Comparison of ENCODE assay signal across 21 cellular contexts in genomic region chr1:147247656-147248238, GRCh38. TPM values are rescaled to one million over a fixed set of nuclear protein-coding genes. Genes with fewer than 3 reads are reported as not detected.
DNase-seq lines count a peak whose midpoint lies in the region; TF ChIP-seq lines count a peak whose summit lies in the region.
"Had no signal": no experiment of that assay in that cellular context is flagged by ENCODE, and none has a peak within 500 bp of the region (broad histone marks: within the 10 kb centered on the region; RNA-seq: fewer than 3 reads in every experiment).

No MANE protein-coding gene starts in this region.

- H3K4me1 Mint-ChIP-seq in neural crest cell (peaks cover 51% of the 10 kb centered on the region), type B pancreatic cell (ENCODE audit: unreplicated experiment) (peaks cover 30% of the 10 kb centered on the region)

- peak overlapping the region in 4 of 10 experiments; percentile 7 to 36 (median 19); a peak in 2 of 20 replicates for H3K4me3 ChIP-seq in BLaER1 treated with 17β-estradiol and CSF1 and Interleukin-3, amounts not matched to agents 10 nM and 100 nM
- H3K4me3 ChIP-seq in MM.1S (ENCODE audit: low read length) (no peak overlapping the region), uterus (no peak overlapping the region)
- H3K4me3 ChIP-seq: GM23248, testis had no signal

- H3K27me3 Mint-ChIP-seq in neural crest cell (ENCODE audit: low read depth) (no peaks in the 10 kb centered on the region), type B pancreatic cell (no peaks in the 10 kb centered on the region)
- H3K27me3 Mint-ChIP-seq: activated naive CD8-positive, alpha-beta T cell treated with anti-CD3 and anti-CD28 coated beads, Interleukin-2, amount 10 ng/mL, durations not matched to agents 7 days and 5 days; CD4-positive, alpha-beta memory T cell; central memory CD8-positive, alpha-beta T cell; T-helper 17 cell had no signal

- TF ChIP-seq POLR2A in uterus (IDR thresholded peaks at IDR 0.05): no peak

- H3K27ac Mint-ChIP-seq in neural crest cell (ENCODE audit: unreplicated experiment): no peak overlapping the region
- H3K27ac Mint-ChIP-seq in type B pancreatic cell: no peak overlapping the region
- H3K27ac Mint-ChIP-seq: activated T-cell treated with anti-CD3 and anti-CD28 coated beads, Interleukin-2, amount 50 U/mL, for 72 hours; T-helper 17 cell had no signal

- no peaks in the 10 kb centered on the region for H3K27me3 ChIP-seq in BLaER1 treated with 17β-estradiol and CSF1 and Interleukin-3, amounts not matched to agents 10 nM and 100 nM
- no peaks in the 10 kb centered on the region for H3K27me3 ChIP-seq in MM.1S (replicated peaks; ENCODE audit: insufficient read depth, low read length)
- H3K27me3 ChIP-seq in uterus: no peaks in the 10 kb centered on the region
- H3K27me3 ChIP-seq: testis had no signal

- peaks cover 0 to 36% (median 21%) of the 10 kb centered on the region in 11 experiments; a peak in 14 of 22 replicates for H3K9me3 ChIP-seq in BLaER1 treated with 17β-estradiol and CSF1 and Interleukin-3, amounts not matched to agents 10 nM and 100 nM (replicated peaks in 1 of 11)
- no peaks in the 10 kb centered on the region for H3K9me3 ChIP-seq in MM.1S (replicated peaks; ENCODE audit: insufficient read depth, low read length)
- H3K9me3 ChIP-seq in uterus: no peaks in the 10 kb centered on the region
- H3K9me3 ChIP-seq: testis had no signal

- peaks cover 34 to 54% (median 47%) of the 10 kb centered on the region in 10 experiments for H3K4me1 ChIP-seq in BLaER1 treated with 17β-estradiol and CSF1 and Interleukin-3, amounts not matched to agents 10 nM and 100 nM
- H3K4me1 ChIP-seq in MM.1S (ENCODE audit: low read length) (peaks cover 28% of the 10 kb centered on the region), uterus (no peaks in the 10 kb centered on the region)
- H3K4me1 ChIP-seq: testis had no signal

- 0 out of 22 replicates have a peak overlapping the region, but pooled peaks of 2 of the 11 experiments have one; percentile 47 to 54 for H3K9ac ChIP-seq in BLaER1 treated with 17β-estradiol and CSF1 and Interleukin-3, amounts not matched to agents 10 nM and 100 nM
- no peak overlapping the region for H3K9ac ChIP-seq in MM.1S (ENCODE audit: low read length)
- H3K9ac ChIP-seq: GM23248 had no signal

- H3K4me2 ChIP-seq in BLaER1 treated with 17β-estradiol and CSF1 and Interleukin-3, amounts not matched to agents 10 nM and 100 nM: peak overlapping the region; percentile 60 to 99 (median 81)
- H3K4me2 ChIP-seq in MM.1S (ENCODE audit: low read depth, low read length): peak overlapping the region; percentile 26; the same call in 1 of the 2 replicates

- H3K36me3 Mint-ChIP-seq in neural crest cell (ENCODE audit: low read depth) (peaks cover 6% of the 10 kb centered on the region), type B pancreatic cell (peaks cover 5% of the 10 kb centered on the region)

- H3K36me3 ChIP-seq in BLaER1 treated with 17β-estradiol and CSF1 and Interleukin-3, amounts not matched to agents 10 nM and 100 nM: peaks cover 4 to 57% (median 33%) of the 10 kb centered on the region in 11 experiments; a peak in 21 of 22 replicates
- H3K36me3 ChIP-seq in MM.1S (replicated peaks; ENCODE audit: insufficient read depth, low read length): no peaks in the 10 kb centered on the region
- no peaks in the 10 kb centered on the region for H3K36me3 ChIP-seq in uterus

- DNase-seq in MM.1S: no peak
- DNase-seq in astrocyte of the hippocampus (ENCODE audit: low read depth, low spot score): peak; percentile 19
- DNase-seq in neural crest cell (ENCODE audit: low read depth, low spot score): no peak
- no peak for DNase-seq in uterus
- DNase-seq in type B pancreatic cell (ENCODE audit: extremely low spot score, unreplicated experiment): no peak
- DNase-seq in NCI-H146 (lab: John Stamatoyannopoulos, UW): no peak
- no peak for DNase-seq in HCEC 1CT
- DNase-seq: activated naive CD8-positive, alpha-beta T cell treated with anti-CD3 and anti-CD28 coated beads, Interleukin-2, amount 10 ng/mL, durations not matched to agents 7 days and 5 days; activated T-cell treated with anti-CD3 and anti-CD28 coated beads, Interleukin-2, amount 50 U/mL, for 72 hours; CD4-positive, alpha-beta memory T cell; effector memory CD4-positive, alpha-beta T cell; GM23248; kidney; NCI-H2029 treated with DMSO at 0.1 percent for 48 hours; NCI-H524 treated with DMSO at 0.1 percent for 48 hours; SIG-M5; T-helper 17 cell; testis had no signal

- no peak overlapping the region for H2AFZ ChIP-seq in MM.1S (ENCODE audit: low read length)
- H2AFZ ChIP-seq: GM23248 had no signal

- intact Hi-C loops in uterus (cut with DNase I; ENCODE audit: low total_unique reads): no loop called here

- TF ChIP-seq CTCF in MM.1S (IDR thresholded peaks at IDR 0.05; ENCODE audit: low read length): no peak
- no peak for TF ChIP-seq CTCF in neural crest cell (conservative IDR thresholded peaks at IDR 0.05)
- TF ChIP-seq CTCF in uterus (IDR thresholded peaks at IDR 0.05): no peak
- TF ChIP-seq CTCF in type B pancreatic cell (conservative IDR thresholded peaks at IDR 0.05): no peak

- peak overlapping the region in 8 of 11 experiments; percentile 23 to 79 (median 50); a peak in 11 of 22 replicates for H3K27ac ChIP-seq in BLaER1 treated with 17β-estradiol and CSF1 and Interleukin-3, amounts not matched to agents 10 nM and 100 nM
- peak overlapping the region; percentile 13; the same call in 1 of the 2 replicates for H3K27ac ChIP-seq in MM.1S (ENCODE audit: low read length)
- no peak overlapping the region for H3K27ac ChIP-seq in uterus
- H3K27ac ChIP-seq: GM23248, testis had no signal

- H3K4me3 Mint-ChIP-seq in neural crest cell: peak overlapping the region; percentile 20
- H3K4me3 Mint-ChIP-seq in type B pancreatic cell: no peak overlapping the region
- H3K4me3 Mint-ChIP-seq: activated naive CD8-positive, alpha-beta T cell treated with anti-CD3 and anti-CD28 coated beads, Interleukin-2, amount 10 ng/mL, durations not matched to agents 7 days and 5 days; central memory CD8-positive, alpha-beta T cell; nephron; T-helper 17 cell had no signal

- H3F3A ChIP-seq in MM.1S (ENCODE audit: insufficient read depth, low read length): peaks cover 9% of the 10 kb centered on the region; the same call in 1 of the 2 replicates

- peaks cover 97% of the 10 kb centered on the region for H3K79me2 ChIP-seq in MM.1S (ENCODE audit: low read length)

- peaks cover 0 to 95% (median 79%) of the 10 kb centered on the region in 11 experiments; a peak in 18 of 22 replicates for H4K20me1 ChIP-seq in BLaER1 treated with 17β-estradiol and CSF1 and Interleukin-3, amounts not matched to agents 10 nM and 100 nM
- peaks cover 12% of the 10 kb centered on the region; the same call in 1 of the 2 replicates for H4K20me1 ChIP-seq in MM.1S (ENCODE audit: insufficient read depth, low read length)

- H3K9me3 Mint-ChIP-seq in neural crest cell (no peaks in the 10 kb centered on the region), type B pancreatic cell (no peaks in the 10 kb centered on the region)
- H3K9me3 Mint-ChIP-seq: activated naive CD8-positive, alpha-beta T cell treated with anti-CD3 and anti-CD28 coated beads, Interleukin-2, amount 10 ng/mL, durations not matched to agents 7 days and 5 days; activated T-cell treated with anti-CD3 and anti-CD28 coated beads, Interleukin-2, amount 50 U/mL, for 72 hours; CD4-positive, alpha-beta memory T cell; central memory CD8-positive, alpha-beta T cell; nephron had no signal

- H3K9me2 ChIP-seq in MM.1S (replicated peaks; ENCODE audit: insufficient read depth, low read length): no peaks in the 10 kb centered on the region

RNA-seq across cellular contexts. Expression of gene CHD1L, which starts 5.3 kb away (rescaled TPM):
- total RNA-seq in neural crest cell (84.6 and 85.5 TPM in 2 replicates), uterus (10 to 100 TPM; 23.5 to 41.3 (median 39.5) TPM), type B pancreatic cell (ENCODE audit: low replicate concordance) (36.8 and 67.1 TPM in 2 replicates)

RNA-seq across cellular contexts. Expression of gene FMO5, which starts 22.6 kb away (rescaled TPM):
- total RNA-seq in neural crest cell (0.36 and 0.47 TPM in 2 replicates), uterus (1 to 10 TPM; 2.1 to 3.9 (median 3.8) TPM), type B pancreatic cell (ENCODE audit: low replicate concordance) (2.4 and 3.8 TPM in 2 replicates)

Comparison
In these comparisons a context has a peak if more than half of its experiments do, and no peak if none do; other contexts are left out.
1. H3K27ac ChIP-seq: peak in BLaER1 treated with 17β-estradiol and CSF1 and Interleukin-3, amounts not matched to agents 10 nM and 100 nM (8 of 11) and MM.1S (single experiment); none in uterus (0 of 2).